ENCODE assay signal across 7 cellular contexts in genomic region chr22:23144926-23145906, GRCh38. TPM values are rescaled to one million over a fixed set of nuclear protein-coding genes. Genes with fewer than 3 reads are reported as not detected.
DNase-seq lines count a peak whose midpoint lies in the region; ATAC-seq and TF ChIP-seq lines count a peak whose summit lies in the region.

Gene RAB36, plus strand, starts transcription at chr22:23145477. Its CDS starts 1,140 bp downstream, at chr22:23146617.

- intact Hi-C loops in right cardiac atrium (cut with DNase I) (no loop called here), posterior vena cava (cut with DNase I) (loop anchor here in 1 of 2 donors (5.0 to 10.0 kb wide), 2 partner anchors 362 to 1000 kb away; no protein-coding TSS in a partner anchor), transverse colon (cut with DNase I; ENCODE audit: low total_unique reads) (no loop called here)

- peak; percentile 95 to 99 (median 98) for DNase-seq in NCI-H1417 (lab: John Stamatoyannopoulos, UW)
- peak; percentile 93 for DNase-seq in T-helper 9 cell
- peak; percentile 94 for DNase-seq in astrocyte of the cerebellum (ENCODE audit: low read depth)
- peak; percentile 99 for DNase-seq in right cardiac atrium
- DNase-seq in posterior vena cava (ENCODE audit: low spot score) = peak; percentile 99
- DNase-seq in transverse colon = peak; percentile 98

- no peak for TF ChIP-seq CTCF in astrocyte of the cerebellum (IDR thresholded peaks at IDR 0.05; ENCODE audit: low read depth, low read length, missing control alignments)
- no peak for TF ChIP-seq CTCF in transverse colon (IDR thresholded peaks at IDR 0.05)

- H3K27ac ChIP-seq in right cardiac atrium (ENCODE audit: low read length) = peak within 1 kb of the TSS; percentile 16
- H3K27ac ChIP-seq in transverse colon = peak within 1 kb of the TSS; percentile 71 to 85 (median 80)

- no peaks in the 10 kb centered on the region for H3K27me3 ChIP-seq in right cardiac atrium (ENCODE audit: control insufficient read depth, insufficient read depth)
- H3K27me3 ChIP-seq in transverse colon = no peaks in the 10 kb centered on the region

- ATAC-seq in GM18909 (IDR thresholded peaks at IDR 0.05; ENCODE audit: poor library complexity, unreplicated experiment) (peak; percentile 51), right cardiac atrium (peak; percentile 88 to 89)

- no peaks in the 10 kb centered on the region for H3K4me1 ChIP-seq in right cardiac atrium (ENCODE audit: control insufficient read depth, insufficient read depth, low read length)
- H3K4me1 ChIP-seq in transverse colon = peaks cover 16 to 45% (median 32%) of the 10 kb centered on the region in 4 donors

- in situ Hi-C loops in astrocyte of the cerebellum (cut with HindIII; ENCODE audit: low sequenced_read_pairs) (no loop called here), transverse colon (cut with MboI; ENCODE audit: low pct_ligation_motif_present in 1 of 4, low pct_unique_long_range_greater_than_20kb in 1 of 4, low sequenced_read_pairs in 3 of 4) (no loop called here)

- TF ChIP-seq POLR2A in transverse colon (IDR thresholded peaks at IDR 0.05) = peak; percentile 61

- H3K4me3 ChIP-seq in astrocyte of the cerebellum (ENCODE audit: low read depth, low read length) (peak within 1 kb of the TSS; percentile 55), right cardiac atrium (ENCODE audit: low read length) (peak within 1 kb of the TSS; percentile 8), transverse colon (peak within 1 kb of the TSS; percentile 21 to 44 (median 31))

- H3K36me3 ChIP-seq in transverse colon = no peaks in the 10 kb centered on the region

- no peaks in the 10 kb centered on the region for H3K9me3 ChIP-seq in right cardiac atrium (ENCODE audit: control insufficient read depth, low read length)
- no peaks in the 10 kb centered on the region for H3K9me3 ChIP-seq in transverse colon

- 8% methylated on average over 62 of the region's 62 CpGs for WGBS in right cardiac atrium
- WGBS in transverse colon (ENCODE audit: low coverage in 1 of 2), 2 donors = 9 to 20% methylated on average over 1 to 55 of the region's 62 CpGs

- TF ChIP-seq EP300 in transverse colon (IDR thresholded peaks at IDR 0.05; ENCODE audit: low read depth) = no peak

RNA-seq across cellular contexts. Expression of gene RAB36, which starts in this region (rescaled TPM):
- total RNA-seq in right cardiac atrium (1 to 10 TPM; 1.1 to 2.7 (median 1.6) TPM), posterior vena cava (1 to 10 TPM; 4.2 to 5.1 TPM), transverse colon (1 to 10 TPM in 1 of 4 donors, under 1 TPM in 2, not detected in 1; 0.37 to 1.1 (median 0.82) TPM)
- 0.59 TPM for polyA plus RNA-seq in right cardiac atrium

Comparison
In these comparisons a context has a peak if more than half of its experiments do, and no peak if none do; other contexts are left out.
1. Peak in every context shown above with its lines: DNase-seq, ATAC-seq, H3K4me3 ChIP-seq and H3K27ac ChIP-seq.